12 cellular contexts compared by ENCODE assay signal in the genomic region with DNA sequence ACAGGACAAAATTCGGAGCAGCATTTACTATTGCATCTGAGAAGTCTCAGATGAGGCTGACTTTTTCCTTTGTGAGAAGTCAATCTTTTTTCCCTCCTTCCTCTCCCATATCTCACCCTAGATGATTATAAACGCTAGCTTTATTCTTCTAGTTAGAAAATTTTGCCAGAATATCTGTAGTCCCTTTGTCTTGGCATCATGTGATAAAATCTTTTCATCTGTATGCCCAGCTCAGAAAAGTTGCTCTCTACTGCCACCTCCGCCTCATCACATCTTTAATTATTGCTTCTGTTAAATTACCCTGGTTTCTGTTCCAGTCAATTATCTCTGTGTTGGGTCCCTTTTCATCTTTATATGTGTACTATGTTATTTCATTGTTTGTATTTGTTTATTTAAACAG.
DNase-seq lines count a peak whose midpoint lies in the region; TF ChIP-seq lines count a peak whose summit lies in the region.
"Had no signal": no experiment of that assay in that cellular context is flagged by ENCODE, and none has a peak within 500 bp of the region (broad histone marks: within the 10 kb centered on the region; RNA-seq: fewer than 3 reads in every experiment).

No MANE protein-coding gene starts in this region.

- H3K9me2 ChIP-seq in GM23248 (ENCODE audit: insufficient read depth) = no peaks in the 10 kb centered on the region

- H3K4me3 ChIP-seq in GM23248 = no peak overlapping the region
- no peak overlapping the region for H3K4me3 ChIP-seq in neural progenitor cell
- H3K4me3 ChIP-seq: skin epidermis had no signal

- in situ Hi-C loops in GM23248 (cut with MboI) = no loop called here

- H3K9ac ChIP-seq in GM23248 (no peak overlapping the region), neural progenitor cell (no peak overlapping the region)

- H3F3A ChIP-seq in GM23248 (ENCODE audit: insufficient read depth) (no peaks in the 10 kb centered on the region), neural progenitor cell (ENCODE audit: low read depth) (no peaks in the 10 kb centered on the region)

- H3K9me3 ChIP-seq in GM23248 (ENCODE audit: low read depth) (no peaks in the 10 kb centered on the region), neural progenitor cell (ENCODE audit: low read depth) (no peaks in the 10 kb centered on the region)

- H3K27ac Mint-ChIP-seq in chondrocyte (ENCODE audit: unreplicated experiment) (no peak overlapping the region), neural progenitor cell (no peak overlapping the region)
- H3K27ac Mint-ChIP-seq: activated CD8-positive, alpha-beta T cell treated with anti-CD3 and anti-CD28 coated beads, Interleukin-2, amount 10 ng/mL, durations not matched to agents 7 days and 5 days; activated naive CD8-positive, alpha-beta T cell; IgD-negative memory B cell had no signal

- H3K27me3 Mint-ChIP-seq in chondrocyte (ENCODE audit: low read depth) (no peaks in the 10 kb centered on the region), neural progenitor cell (ENCODE audit: insufficient read depth, low read depth) (no peaks in the 10 kb centered on the region)
- H3K27me3 Mint-ChIP-seq: IgD-negative memory B cell had no signal

- H3K36me3 Mint-ChIP-seq in chondrocyte (ENCODE audit: low read depth) = no peaks in the 10 kb centered on the region
- H3K36me3 Mint-ChIP-seq in neural progenitor cell = no peaks in the 10 kb centered on the region
- H3K36me3 Mint-ChIP-seq: activated naive CD8-positive, alpha-beta T cell had no signal

- no peaks in the 10 kb centered on the region for H3K36me3 ChIP-seq in GM23248 (ENCODE audit: low read depth)
- H3K36me3 ChIP-seq in neural progenitor cell = no peaks in the 10 kb centered on the region

- TF ChIP-seq CTCF in chondrocyte (IDR thresholded peaks at IDR 0.05) (peak; percentile 67), neural progenitor cell (IDR thresholded peaks at IDR 0.05) (peak; percentile 49)

- H3K27ac ChIP-seq in GM23248 (no peak overlapping the region), neural progenitor cell (no peak overlapping the region)
- H3K27ac ChIP-seq: skin epidermis had no signal

- H3K4me3 Mint-ChIP-seq in chondrocyte (ENCODE audit: unreplicated experiment) (no peak overlapping the region), neural progenitor cell (no peak overlapping the region)
- H3K4me3 Mint-ChIP-seq: activated CD8-positive, alpha-beta T cell treated with anti-CD3 and anti-CD28 coated beads, Interleukin-2, amount 10 ng/mL, durations not matched to agents 7 days and 5 days; activated naive CD8-positive, alpha-beta T cell; IgD-negative memory B cell had no signal

- WGBS in GM23248 (ENCODE audit: low coverage in 1 of 2, low lambda C conversion rate in 2 of 2, missing lambda C conversion rate in 2 of 2), 2 experiments = 64 to 65% methylated on average over 3 of the region's 3 CpGs

- no peak overlapping the region for H3K4me2 ChIP-seq in GM23248 (ENCODE audit: unreplicated experiment)
- H3K4me2 ChIP-seq in neural progenitor cell = no peak overlapping the region

- H3K27me3 ChIP-seq in GM23248 (replicated peaks; ENCODE audit: insufficient read depth) = no peaks in the 10 kb centered on the region
- no peaks in the 10 kb centered on the region for H3K27me3 ChIP-seq in neural progenitor cell

- H2AFZ ChIP-seq in GM23248 (no peak overlapping the region), neural progenitor cell (replicated peaks) (peak overlapping the region; percentile 52)

- no peaks in the 10 kb centered on the region for H3K4me1 ChIP-seq in GM23248 (ENCODE audit: insufficient read depth)
- no peaks in the 10 kb centered on the region for H3K4me1 ChIP-seq in neural progenitor cell

- H3K9me3 Mint-ChIP-seq in chondrocyte (ENCODE audit: low read depth) (no peaks in the 10 kb centered on the region), neural progenitor cell (no peaks in the 10 kb centered on the region)

- no peaks in the 10 kb centered on the region for H3K79me2 ChIP-seq in GM23248 (ENCODE audit: insufficient read depth)
- no peaks in the 10 kb centered on the region for H3K79me2 ChIP-seq in neural progenitor cell (ENCODE audit: low read depth)

- DNase-seq in GM23248 (peak; percentile 4), MV-4-11 (lab: John Stamatoyannopoulos, UW) (peak; percentile 29), chondrocyte (ENCODE audit: low spot score) (no peak), neural progenitor cell (ENCODE audit: low spot score) (no peak), hepatic stellate cell (ENCODE audit: low spot score) (no peak), retina (no peak)
- no peak for DNase-seq in activated CD4-positive, alpha-beta T cell treated with anti-CD3 and anti-CD28 coated beads, Interleukin-2, amount 50 U/mL, for 1 hour
- DNase-seq: activated CD8-positive, alpha-beta T cell treated with anti-CD3 and anti-CD28 coated beads, Interleukin-2, amount 10 ng/mL, durations not matched to agents 7 days and 5 days; DMS79 treated with DMSO at 0.1 percent for 48 hours had no signal

- peaks cover 1% of the 10 kb centered on the region for H3K4me1 Mint-ChIP-seq in chondrocyte (ENCODE audit: low read depth)
- H3K4me1 Mint-ChIP-seq in neural progenitor cell = no peaks in the 10 kb centered on the region
- H3K4me1 Mint-ChIP-seq: IgD-negative memory B cell had no signal

- H4K20me1 ChIP-seq in GM23248 (ENCODE audit: insufficient read depth) (no peaks in the 10 kb centered on the region), neural progenitor cell (ENCODE audit: low read depth) (no peaks in the 10 kb centered on the region)

Comparison
In these comparisons a context has a peak if more than half of its experiments do, and no peak if none do; other contexts are left out.
1. DNase-seq: peak in GM23248 (single experiment) and MV-4-11 (single experiment); none in chondrocyte (single experiment), neural progenitor cell (single experiment), hepatic stellate cell (single experiment), activated CD4-positive, alpha-beta T cell treated with anti-CD3 and anti-CD28 coated beads, Interleukin-2, amount 50 U/mL, for 1 hour (single experiment) and retina (single experiment).